39 cellular contexts compared by ENCODE assay signal in genomic region chr10:69919250-69919649, GRCh38.
"Had no signal": no experiment of that assay in that cellular context is flagged by ENCODE, and none has a peak within 500 bp of the region (broad histone marks: within the 10 kb centered on the region; RNA-seq: fewer than 3 reads in every experiment).

No MANE protein-coding gene starts in this region.

- H3K27me3 ChIP-seq: adrenal gland, ascending aorta, body of pancreas, brain microvascular endothelial cell, breast epithelium, cardiac muscle cell had no signal

- H3K36me3 Mint-ChIP-seq: activated naive CD4-positive, alpha-beta T cell treated with anti-CD3 and anti-CD28 coated beads, Interleukin-2, amount 10 ng/mL, durations not matched to agents 7 days and 5 days; activated naive CD4-positive, alpha-beta T cell treated with anti-CD3 and anti-CD28 coated beads, Interleukin-2, amount 50 U/mL, for 24 hours; activated naive CD4-positive, alpha-beta T cell treated with anti-CD3 and anti-CD28 coated beads, Interleukin-2, amount 50 U/mL, for 72 hours; activated naive CD8-positive, alpha-beta T cell; activated naive CD8-positive, alpha-beta T cell treated with anti-CD3 and anti-CD28 coated beads for 36 hours; activated naive CD8-positive, alpha-beta T cell treated with anti-CD3 and anti-CD28 coated beads, Interleukin-2, amount 10 ng/mL, durations not matched to agents 7 days and 5 days; brain had no signal

- ATAC-seq: activated naive CD4-positive, alpha-beta T cell treated with anti-CD3 and anti-CD28 coated beads, Interleukin-2, amount 50 U/mL, for 72 hours; activated naive CD8-positive, alpha-beta T cell treated with anti-CD3 and anti-CD28 coated beads, Interleukin-2, amount 50 U/mL, for 24 hours; activated T-cell treated with anti-CD3 and anti-CD28 coated beads, Interleukin-2, amount 50 U/mL, for 4 hours; activated T-cell treated with anti-CD3 and anti-CD28 coated beads, Interleukin-2, amount 50 U/mL, for 72 hours; activated T-helper 17 cell treated with anti-CD3 and anti-CD28 coated beads, Interleukin-2, amount 50 U/mL, for 72 hours; body of pancreas had no signal

- H3K9me3 Mint-ChIP-seq: activated naive CD4-positive, alpha-beta T cell treated with anti-CD3 and anti-CD28 coated beads for 36 hours; activated naive CD4-positive, alpha-beta T cell treated with anti-CD3 and anti-CD28 coated beads, Interleukin-2, amount 10 ng/mL, durations not matched to agents 7 days and 5 days; activated naive CD4-positive, alpha-beta T cell treated with anti-CD3 and anti-CD28 coated beads, Interleukin-2, amount 50 U/mL, for 24 hours; activated naive CD4-positive, alpha-beta T cell treated with anti-CD3 and anti-CD28 coated beads, Interleukin-2, amount 50 U/mL, for 72 hours; activated naive CD8-positive, alpha-beta T cell treated with anti-CD3 and anti-CD28 coated beads for 36 hours; activated naive CD8-positive, alpha-beta T cell treated with anti-CD3 and anti-CD28 coated beads, Interleukin-2, amount 10 ng/mL, durations not matched to agents 7 days and 5 days; activated naive CD8-positive, alpha-beta T cell treated with anti-CD3 and anti-CD28 coated beads, Interleukin-2, amount 50 U/mL, for 24 hours; activated T-cell treated with anti-CD3 and anti-CD28 coated beads, Interleukin-2, amount 50 U/mL, for 24 hours; activated T-cell treated with anti-CD3 and anti-CD28 coated beads, Interleukin-2, amount 50 U/mL, for 4 hours; activated T-cell treated with anti-CD3 and anti-CD28 coated beads, Interleukin-2, amount 50 U/mL, for 72 hours; activated T-helper 1 cell treated with anti-CD3 and anti-CD28 coated beads, Interleukin-12 subunit alpha, Interleukin-12 subunit beta, Interleukin-2, Interleukin-4 antibody, amounts not matched to agents 30 ng/mL and 10 ng/mL and 1 ng/mL, durations not matched to agents 14 hours and 24 hours and 36 hours; activated T-helper 17 cell treated with anti-CD3 and anti-CD28 coated beads, Interleukin-2, amount 50 U/mL, for 72 hours; activated T-helper 2 cell treated with anti-CD3 and anti-CD28 coated beads, Interferon-gamma antibody, Interleukin-2, Interleukin-4, amounts not matched to agents 10 μg/mL and 5 μg/mL and 100 μg/mL, durations not matched to agents 14 hours and 24 hours and 36 hours; central memory CD8-positive, alpha-beta T cell had no signal

- H3K4me3 Mint-ChIP-seq: activated naive CD4-positive, alpha-beta T cell treated with anti-CD3 and anti-CD28 coated beads for 36 hours; activated naive CD4-positive, alpha-beta T cell treated with anti-CD3 and anti-CD28 coated beads, Interleukin-2, amount 10 ng/mL, durations not matched to agents 7 days and 5 days; activated naive CD4-positive, alpha-beta T cell treated with anti-CD3 and anti-CD28 coated beads, Interleukin-2, amount 50 U/mL, for 24 hours; activated naive CD8-positive, alpha-beta T cell; activated naive CD8-positive, alpha-beta T cell treated with anti-CD3 and anti-CD28 coated beads for 36 hours; activated naive CD8-positive, alpha-beta T cell treated with anti-CD3 and anti-CD28 coated beads, Interleukin-2, amount 10 ng/mL, durations not matched to agents 7 days and 5 days; activated naive CD8-positive, alpha-beta T cell treated with anti-CD3 and anti-CD28 coated beads, Interleukin-2, amount 50 U/mL, for 24 hours; activated T-cell treated with anti-CD3 and anti-CD28 coated beads, Interleukin-2, amount 50 U/mL, for 24 hours; activated T-cell treated with anti-CD3 and anti-CD28 coated beads, Interleukin-2, amount 50 U/mL, for 4 hours; activated T-cell treated with anti-CD3 and anti-CD28 coated beads, Interleukin-2, amount 50 U/mL, for 72 hours; activated T-helper 1 cell treated with anti-CD3 and anti-CD28 coated beads, Interleukin-12 subunit alpha, Interleukin-12 subunit beta, Interleukin-2, Interleukin-4 antibody, amounts not matched to agents 30 ng/mL and 10 ng/mL and 1 ng/mL, durations not matched to agents 14 hours and 24 hours and 36 hours; activated T-helper 17 cell treated with anti-CD3 and anti-CD28 coated beads, Interleukin-2, amount 50 U/mL, for 72 hours; brain; central memory CD8-positive, alpha-beta T cell had no signal

- H3K27ac ChIP-seq: adrenal gland, ascending aorta, body of pancreas, brain microvascular endothelial cell, breast epithelium, cardiac muscle cell had no signal

- H3K27ac Mint-ChIP-seq: activated naive CD4-positive, alpha-beta T cell treated with anti-CD3 and anti-CD28 coated beads for 36 hours; activated naive CD4-positive, alpha-beta T cell treated with anti-CD3 and anti-CD28 coated beads, Interleukin-2, amount 10 ng/mL, durations not matched to agents 7 days and 5 days; activated naive CD4-positive, alpha-beta T cell treated with anti-CD3 and anti-CD28 coated beads, Interleukin-2, amount 50 U/mL, for 24 hours; activated naive CD4-positive, alpha-beta T cell treated with anti-CD3 and anti-CD28 coated beads, Interleukin-2, amount 50 U/mL, for 72 hours; activated naive CD8-positive, alpha-beta T cell; activated naive CD8-positive, alpha-beta T cell treated with anti-CD3 and anti-CD28 coated beads for 36 hours; activated naive CD8-positive, alpha-beta T cell treated with anti-CD3 and anti-CD28 coated beads, Interleukin-2, amount 50 U/mL, for 24 hours; activated T-cell treated with anti-CD3 and anti-CD28 coated beads, Interleukin-2, amount 50 U/mL, for 24 hours; activated T-cell treated with anti-CD3 and anti-CD28 coated beads, Interleukin-2, amount 50 U/mL, for 72 hours; activated T-helper 1 cell treated with anti-CD3 and anti-CD28 coated beads, Interleukin-12 subunit alpha, Interleukin-12 subunit beta, Interleukin-2, Interleukin-4 antibody, amounts not matched to agents 30 ng/mL and 10 ng/mL and 1 ng/mL, durations not matched to agents 14 hours and 24 hours and 36 hours; activated T-helper 17 cell treated with anti-CD3 and anti-CD28 coated beads, Interleukin-2, amount 50 U/mL, for 72 hours; activated T-helper 2 cell treated with anti-CD3 and anti-CD28 coated beads, Interferon-gamma antibody, Interleukin-2, Interleukin-4, amounts not matched to agents 10 μg/mL and 5 μg/mL and 100 μg/mL, durations not matched to agents 14 hours and 24 hours and 36 hours; brain had no signal

- H3K4me3 ChIP-seq: adrenal gland, ascending aorta, body of pancreas, breast epithelium, cardiac muscle cell had no signal

- H3K27me3 Mint-ChIP-seq: activated naive CD4-positive, alpha-beta T cell treated with anti-CD3 and anti-CD28 coated beads, Interleukin-2, amount 50 U/mL, for 24 hours; activated naive CD8-positive, alpha-beta T cell; activated naive CD8-positive, alpha-beta T cell treated with anti-CD3 and anti-CD28 coated beads, Interleukin-2, amount 50 U/mL, for 24 hours had no signal

- H3K9me3 ChIP-seq: adrenal gland, ascending aorta, body of pancreas, breast epithelium had no signal

- DNase-seq: activated effector memory CD4-positive, alpha-beta T cell treated with anti-CD3 and anti-CD28 coated beads, Interleukin-2, amount 50 U/mL, for 16 hours; activated effector memory CD4-positive, alpha-beta T cell treated with Interleukin-2 at 50 U/mL for 16 hours; activated gamma-delta T cell; activated gamma-delta T cell treated with Interleukin-2 at 50 U/mL for 16 hours; activated naive CD4-positive, alpha-beta T cell; activated naive CD4-positive, alpha-beta T cell treated with anti-CD3 and anti-CD28 coated beads for 36 hours; activated naive CD4-positive, alpha-beta T cell treated with anti-CD3 and anti-CD28 coated beads, Interleukin-2, amount 10 ng/mL, durations not matched to agents 7 days and 5 days; activated naive CD4-positive, alpha-beta T cell treated with anti-CD3 and anti-CD28 coated beads, Interleukin-2, amount 50 U/mL, for 16 hours; activated naive CD4-positive, alpha-beta T cell treated with Interleukin-2 at 50 U/mL for 16 hours; activated naive CD8-positive, alpha-beta T cell treated with anti-CD3 and anti-CD28 coated beads for 36 hours; activated naive CD8-positive, alpha-beta T cell treated with anti-CD3 and anti-CD28 coated beads, Interleukin-2, amount 10 ng/mL, durations not matched to agents 7 days and 5 days; activated naive CD8-positive, alpha-beta T cell treated with anti-CD3 and anti-CD28 coated beads, Interleukin-2, amount 50 U/mL, for 24 hours; activated T-cell treated with anti-CD3 and anti-CD28 coated beads, Interleukin-2, amount 50 U/mL, for 1 hour; activated T-cell treated with anti-CD3 and anti-CD28 coated beads, Interleukin-2, amount 50 U/mL, for 24 hours; activated T-cell treated with anti-CD3 and anti-CD28 coated beads, Interleukin-2, amount 50 U/mL, for 4 hours; activated T-cell treated with anti-CD3 and anti-CD28 coated beads, Interleukin-2, amount 50 U/mL, for 48 hours; activated T-cell treated with anti-CD3 and anti-CD28 coated beads, Interleukin-2, amount 50 U/mL, for 72 hours; adrenal gland; amniotic stem cell; anterior cingulate cortex; aorta; body of pancreas; brain microvascular endothelial cell; caudate nucleus; central memory CD4-positive, alpha-beta T cell; cerebellar nuclear complex had no signal

- H3K36me3 ChIP-seq: adrenal gland, breast epithelium had no signal

- FAIRE-seq: astrocyte, bronchial epithelial cell had no signal

- H3K4me1 ChIP-seq: adrenal gland, body of pancreas, breast epithelium had no signal

- H3K4me1 Mint-ChIP-seq: activated naive CD4-positive, alpha-beta T cell treated with anti-CD3 and anti-CD28 coated beads, Interleukin-2, amount 10 ng/mL, durations not matched to agents 7 days and 5 days; activated naive CD4-positive, alpha-beta T cell treated with anti-CD3 and anti-CD28 coated beads, Interleukin-2, amount 50 U/mL, for 24 hours; activated naive CD8-positive, alpha-beta T cell treated with anti-CD3 and anti-CD28 coated beads for 36 hours; activated naive CD8-positive, alpha-beta T cell treated with anti-CD3 and anti-CD28 coated beads, Interleukin-2, amount 10 ng/mL, durations not matched to agents 7 days and 5 days; activated naive CD8-positive, alpha-beta T cell treated with anti-CD3 and anti-CD28 coated beads, Interleukin-2, amount 50 U/mL, for 24 hours; activated T-helper 17 cell treated with anti-CD3 and anti-CD28 coated beads, Interleukin-2, amount 50 U/mL, for 72 hours; central memory CD8-positive, alpha-beta T cell had no signal
